In genomic region chr3:71062920-71063767, GRCh38 we compare ENCODE assay signal across 8 cellular contexts.
A peak's percentile ranks its signal among the peaks of the same experiment; 100 is the strongest.
DNase-seq lines count a peak whose midpoint lies in the region; ATAC-seq, FAIRE-seq and TF ChIP-seq lines count a peak whose summit lies in the region.

No MANE protein-coding gene starts in this region.

- peak overlapping the region; percentile 99 for H3K4me2 ChIP-seq in endothelial cell of umbilical vein (ENCODE audit: insufficient read depth, low read length)
- H3K4me2 ChIP-seq in neural cell (ENCODE audit: low read length): peak overlapping the region; percentile 88

- peaks cover 2% of the 10 kb centered on the region for H4K20me1 ChIP-seq in endothelial cell of umbilical vein (replicated peaks; ENCODE audit: control insufficient read depth, extremely low read depth, insufficient read depth, low read length)
- no peaks in the 10 kb centered on the region for H4K20me1 ChIP-seq in neural cell (ENCODE audit: insufficient read depth)

- H3K27ac Mint-ChIP-seq in Caco-2 (ENCODE audit: unreplicated experiment): no peak overlapping the region

- H2AFZ ChIP-seq in endothelial cell of umbilical vein (ENCODE audit: low read depth, low read length): no peak overlapping the region
- H2AFZ ChIP-seq in neural cell (ENCODE audit: low read depth, low read length): no peak overlapping the region

- no peak for TF ChIP-seq RAD21 in neural cell (conservative IDR thresholded peaks at IDR 0.05)

- no peak for TF ChIP-seq EP300 in neural cell (conservative IDR thresholded peaks at IDR 0.05; ENCODE audit: poor library complexity, severe bottlenecking)

- H3K9me2 ChIP-seq in neural cell (ENCODE audit: insufficient read depth, low read length): no peaks in the 10 kb centered on the region

- dilution Hi-C loops in endothelial cell of umbilical vein (cut with MboI; ENCODE audit: extremely low pct_ligation_motif_present, low sequenced_read_pairs): no loop called here

- peak overlapping the region; percentile 88 for H3K9ac ChIP-seq in endothelial cell of umbilical vein (replicated peaks; ENCODE audit: extremely low read depth, insufficient read depth, low read length)
- H3K9ac ChIP-seq in neural cell (ENCODE audit: low read length): peak overlapping the region; percentile 51

- peaks cover 67% of the 10 kb centered on the region for H3K79me2 ChIP-seq in endothelial cell of umbilical vein (ENCODE audit: control insufficient read depth, insufficient read depth, low read length)
- H3K79me2 ChIP-seq in neural cell (replicated peaks; ENCODE audit: insufficient read depth, low read length): peaks cover 42% of the 10 kb centered on the region

- CTCF ChIA-PET in Caco-2 (lab: Charles Lee): interaction anchor here (0.6 kb wide), 1 partner anchor 180 kb away, joined by 4 read pairs; no protein-coding TSS in a partner anchor
- CTCF ChIA-PET in endothelial cell of umbilical vein (lab: Charles Lee): interaction anchor here (1.0 to 5.6 kb wide), 10 partner anchors 13 to 522 kb away, joined by 3 to 23 read pairs (median 4); no protein-coding TSS in a partner anchor

- peak; percentile 40 for ATAC-seq in GM21423 (IDR thresholded peaks at IDR 0.05; ENCODE audit: unreplicated experiment)
- ATAC-seq in GM19035 (IDR thresholded peaks at IDR 0.05; ENCODE audit: unreplicated experiment): no peak

- no peaks in the 10 kb centered on the region for H3K27me3 Mint-ChIP-seq in Caco-2 (ENCODE audit: insufficient read depth, unreplicated experiment)

- H3K4me3 Mint-ChIP-seq in Caco-2 (ENCODE audit: unreplicated experiment): no peak overlapping the region

- intact Hi-C loops in Caco-2 (cut with micrococcal nuclease; ENCODE audit: unreplicated experiment) (loop anchor here (5.0 kb wide), 1 partner anchor 354 kb away; no protein-coding TSS in a partner anchor), endothelial cell of umbilical vein (cut with micrococcal nuclease) (loop anchor here (1.0 to 10.0 kb wide), 8 partner anchors 8 to 968 kb away; partner anchors contain the start of gene FOXP1)

- no peak for DNase-seq in Caco-2
- DNase-seq in NCI-H748 (lab: John Stamatoyannopoulos, UW; ENCODE audit: unreplicated experiment): peak; percentile 84
- peak; percentile 82 for DNase-seq in endothelial cell of umbilical vein (ENCODE audit: low read depth, low spot score)
- DNase-seq in NK-92 (lab: John Stamatoyannopoulos, UW; ENCODE audit: unreplicated experiment): no peak
- DNase-seq in 8988T: no peak

- FAIRE-seq in endothelial cell of umbilical vein (lab: Jason Lieb, UNC): no peak

- no peak for TF ChIP-seq CTCF in Caco-2 (IDR thresholded peaks at IDR 0.05; ENCODE audit: insufficient read depth in 1 of 2, low read depth in 1 of 2, low read length in 1 of 2, severe bottlenecking in 1 of 2, unreplicated experiment in 1 of 2)
- TF ChIP-seq CTCF in endothelial cell of umbilical vein (IDR thresholded peaks at IDR 0.05; ENCODE audit: extremely low read depth in 1 of 2, insufficient read depth in 1 of 2, low read depth in 1 of 2, low read length in 2 of 2): no peak
- TF ChIP-seq CTCF in neural cell (IDR thresholded peaks at IDR 0.05; ENCODE audit: poor library complexity, severe bottlenecking): no peak

- peaks cover 63% of the 10 kb centered on the region for H3K4me1 ChIP-seq in Caco-2
- peaks cover 68% of the 10 kb centered on the region for H3K4me1 ChIP-seq in endothelial cell of umbilical vein (ENCODE audit: control insufficient read depth, extremely low read depth, insufficient read depth, low read length)

- H3K27ac ChIP-seq in endothelial cell of umbilical vein (ENCODE audit: insufficient read depth, low read depth, low read length): peak overlapping the region; percentile 83
- no peak overlapping the region for H3K27ac ChIP-seq in neural cell (ENCODE audit: low read length)

- POLR2A ChIA-PET in Caco-2 (lab: Charles Lee) (no interaction called here), endothelial cell of umbilical vein (lab: Charles Lee) (interaction anchor here (1.1 to 1.2 kb wide), 2 partner anchors 12 to 56 kb away, joined by 3 read pairs; no protein-coding TSS in a partner anchor)

- no peaks in the 10 kb centered on the region for H3F3A ChIP-seq in neural cell (ENCODE audit: insufficient read depth, low read length, poor library complexity, severe bottlenecking)

- peak overlapping the region; percentile 58 for H3K4me3 ChIP-seq in Caco-2 (ENCODE audit: low read depth, low read length)
- peak overlapping the region; percentile 64 to 93 (median 84) for H3K4me3 ChIP-seq in endothelial cell of umbilical vein (replicated peaks in 1 of 3; ENCODE audit: insufficient read depth in 1 of 3, low read depth in 1 of 3, low read length in 3 of 3)
- H3K4me3 ChIP-seq in neural cell (ENCODE audit: low read length): peak overlapping the region; percentile 71

- H3K4me1 Mint-ChIP-seq in Caco-2 (ENCODE audit: low read depth, unreplicated experiment): peaks cover 48% of the 10 kb centered on the region

- H3K9me1 ChIP-seq in endothelial cell of umbilical vein (replicated peaks; ENCODE audit: control insufficient read depth, extremely low read depth, insufficient read depth, low read length): no peaks in the 10 kb centered on the region

- H3K9me3 Mint-ChIP-seq in Caco-2 (ENCODE audit: unreplicated experiment): no peaks in the 10 kb centered on the region

- H3K9me3 ChIP-seq in Caco-2: no peaks in the 10 kb centered on the region
- H3K9me3 ChIP-seq in endothelial cell of umbilical vein (replicated peaks; ENCODE audit: control insufficient read depth, insufficient read depth, low read length): no peaks in the 10 kb centered on the region
- H3K9me3 ChIP-seq in neural cell (ENCODE audit: low read length): no peaks in the 10 kb centered on the region

- no peak for TF ChIP-seq POLR2A in endothelial cell of umbilical vein (IDR thresholded peaks at IDR 0.05; ENCODE audit: low read depth, low read length)

- no peaks in the 10 kb centered on the region for H3K27me3 ChIP-seq in Caco-2 (replicated peaks; ENCODE audit: control insufficient read depth, insufficient read depth, low read length)
- no peaks in the 10 kb centered on the region for H3K27me3 ChIP-seq in endothelial cell of umbilical vein (ENCODE audit: control insufficient read depth in 2 of 2, insufficient read depth in 2 of 2, low read length in 2 of 2)
- H3K27me3 ChIP-seq in neural cell (ENCODE audit: insufficient read depth, low read depth, low read length): peaks cover 7% of the 10 kb centered on the region

- TSS peak; percentile 24 for BruUV-seq in Caco-2 (replicated peaks; lab: Mats Ljungman, UMichigan)
- BruUV-seq in endothelial cell of umbilical vein (replicated peaks; lab: Mats Ljungman, UMichigan): no TSS peak

- no peaks in the 10 kb centered on the region; the same call in 1 of the 2 replicates for H3K36me3 ChIP-seq in Caco-2 (ENCODE audit: control insufficient read depth, insufficient read depth, low read length)
- H3K36me3 ChIP-seq in endothelial cell of umbilical vein (ENCODE audit: control insufficient read depth in 2 of 2, extremely low read depth in 1 of 2, insufficient read depth in 2 of 2, low read length in 2 of 2): no peaks in the 10 kb centered on the region
- H3K36me3 ChIP-seq in neural cell (ENCODE audit: insufficient read depth, low read length): no peaks in the 10 kb centered on the region

- H3K36me3 Mint-ChIP-seq in Caco-2 (ENCODE audit: insufficient read depth, unreplicated experiment): peaks cover 16% of the 10 kb centered on the region

TF ChIP-seq in endothelial cell of umbilical vein, 7 proteins besides CTCF, POLR2A, EP300 and RAD21:
- TF ChIP-seq FOS (IDR thresholded peaks at IDR 0.05; ENCODE audit: borderline replicate concordance, insufficient read depth, low read length): peak; percentile 91
- peak; percentile 85 for TF ChIP-seq JUN (IDR thresholded peaks at IDR 0.05; ENCODE audit: borderline replicate concordance, insufficient read depth, insufficient read length, low read depth)
- no peak for TF ChIP-seq GATA2 (IDR thresholded peaks at IDR 0.05; ENCODE audit: insufficient read depth, insufficient read length, low read depth, low read length)
TF ChIP-seq in endothelial cell of umbilical vein: peak in this region for 2.

TF ChIP-seq in neural cell, 6 proteins besides CTCF, POLR2A, EP300 and RAD21:
- TF ChIP-seq POLR2AphosphoS5 (IDR thresholded peaks at IDR 0.05): peak; percentile 58
- TF ChIP-seq TAF1 (IDR thresholded peaks at IDR 0.05; ENCODE audit: low read depth): no peak
- no peak for TF ChIP-seq SMC3 (conservative IDR thresholded peaks at IDR 0.05; ENCODE audit: poor library complexity)
- TF ChIP-seq MXI1 (conservative IDR thresholded peaks at IDR 0.05; ENCODE audit: poor library complexity, severe bottlenecking): no peak

Comparison
In these comparisons a context has a peak if more than half of its experiments do, and no peak if none do; other contexts are left out.
1. DNase-seq: peak in NCI-H748 (single experiment) and endothelial cell of umbilical vein (single experiment); none in Caco-2 (0 of 2), NK-92 (single experiment) and 8988T (single experiment).
2. Peak in every context shown above with its lines, with median percentiles within 50 percentile points of each other: H3K4me3 ChIP-seq.